ENCODE assay signal across 27 cellular contexts in the genomic region with DNA sequence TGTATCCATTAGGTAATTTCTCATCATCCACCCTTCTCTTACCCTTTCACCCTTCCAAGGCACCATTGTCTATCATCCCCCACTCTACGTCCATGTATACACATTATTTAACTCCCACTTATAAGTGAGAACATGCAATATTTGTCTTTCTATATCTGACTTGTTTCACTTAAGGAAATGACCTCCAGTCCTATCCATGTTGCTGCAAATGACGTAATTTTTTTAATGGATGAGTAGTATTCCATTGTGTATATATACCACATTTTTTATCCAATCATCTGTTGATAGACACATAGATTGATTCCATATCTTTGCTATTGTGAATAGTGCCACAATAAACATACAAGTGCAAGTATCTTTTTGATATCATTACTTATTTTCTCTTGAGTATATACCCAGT.
"Had no signal": no experiment of that assay in that cellular context is flagged by ENCODE, and none has a peak within 500 bp of the region (broad histone marks: within the 10 kb centered on the region; RNA-seq: fewer than 3 reads in every experiment).

No MANE protein-coding gene starts in this region.

- H3K27me3 ChIP-seq: colonic mucosa, dorsolateral prefrontal cortex, esophagus muscularis mucosa, esophagus squamous epithelium, foreskin keratinocyte, gastrocnemius medialis, gastroesophageal sphincter, heart left ventricle, heart right ventricle had no signal

- H3K36me3 ChIP-seq: colonic mucosa, esophagus muscularis mucosa, esophagus squamous epithelium, gastrocnemius medialis, gastroesophageal sphincter, heart left ventricle, heart right ventricle had no signal

- H3K4me1 ChIP-seq: colonic mucosa, esophagus muscularis mucosa, foreskin keratinocyte, gastrocnemius medialis, heart left ventricle, heart right ventricle had no signal

- H3K27ac ChIP-seq: colonic mucosa, coronary artery, dorsolateral prefrontal cortex, epithelial cell of prostate, esophagus muscularis mucosa, esophagus squamous epithelium, foreskin keratinocyte, gastrocnemius medialis, gastroesophageal sphincter, heart left ventricle, heart right ventricle had no signal

- DNase-seq: colonic mucosa; cortex of kidney; dermis blood vessel endothelial cell; dorsolateral prefrontal cortex; effector CD4-positive, alpha-beta T cell; effector CD8-positive, alpha-beta T cell; effector memory CD4-positive, alpha-beta T cell; effector memory CD8-positive, alpha-beta T cell; endodermal cell; erythroblast; esophagus squamous epithelium; foreskin fibroblast; foreskin keratinocyte; foreskin melanocyte; gastrocnemius medialis; glutamatergic neuron; head of caudate nucleus; heart left ventricle; heart right ventricle had no signal

- H3K9me3 ChIP-seq: colonic mucosa, gastrocnemius medialis had no signal

- FAIRE-seq: colon, endometrium, endothelial cell of umbilical vein, frontal cortex had no signal

- ATAC-seq: effector memory CD8-positive, alpha-beta T cell; foreskin keratinocyte; gastrocnemius medialis; gastroesophageal sphincter; heart left ventricle; heart right ventricle had no signal

- H3K4me3 ChIP-seq: colonic mucosa, coronary artery, dorsolateral prefrontal cortex, esophagus muscularis mucosa, esophagus squamous epithelium, gastrocnemius medialis, gastroesophageal sphincter, heart left ventricle, heart right ventricle had no signal
